In genomic region chr4:25815586-25815985, GRCh38 we compare ENCODE assay signal across 18 cellular contexts.
"Had no signal": no experiment of that assay in that cellular context is flagged by ENCODE, and none has a peak within 500 bp of the region (broad histone marks: within the 10 kb centered on the region; RNA-seq: fewer than 3 reads in every experiment).

No MANE protein-coding gene starts in this region.

- H3K9me3 ChIP-seq: pancreas, tibial artery had no signal

- H3K4me3 Mint-ChIP-seq: activated CD4-positive, alpha-beta T cell treated with anti-CD3 and anti-CD28 coated beads, Interleukin-2, amount 10 ng/mL, durations not matched to agents 7 days and 5 days; activated naive CD8-positive, alpha-beta T cell treated with anti-CD3 and anti-CD28 coated beads, Interleukin-2, amount 10 ng/mL, durations not matched to agents 7 days and 5 days; activated T-helper 1 cell treated with anti-CD3 and anti-CD28 coated beads, Interleukin-12 subunit alpha, Interleukin-12 subunit beta, Interleukin-2, Interleukin-4 antibody, amounts not matched to agents 30 ng/mL and 10 ng/mL and 1 ng/mL, durations not matched to agents 14 hours and 24 hours and 36 hours; neural crest cell; stimulated activated naive B cell treated with anti-CD40 and anti-IgM and Interleukin-4, amounts not matched to agents 10 μg/mL and 1 μg/mL and 100 μg/mL, for 72 hours had no signal

- DNase-seq: activated CD4-positive, alpha-beta T cell treated with anti-CD3 and anti-CD28 coated beads, Interleukin-2, amount 10 ng/mL, durations not matched to agents 7 days and 5 days; activated naive CD4-positive, alpha-beta T cell; activated naive CD8-positive, alpha-beta T cell treated with anti-CD3 and anti-CD28 coated beads, Interleukin-2, amount 10 ng/mL, durations not matched to agents 7 days and 5 days; foreskin melanocyte; left colon; midbrain; pancreas; retina; stimulated activated CD4-positive, alpha-beta T cell treated with anti-CD3 and anti-CD28 coated beads, Interleukin-15, amount 100 ng/mL, for 24 hours; stimulated activated CD4-positive, alpha-beta T cell treated with anti-CD3 and anti-CD28 coated beads, Interleukin-4, amount 100 ng/mL, for 1 hour; stimulated activated naive B cell treated with anti-CD40 and anti-IgM and Interleukin-4, amounts not matched to agents 10 μg/mL and 1 μg/mL and 100 μg/mL, for 72 hours; T-helper 2 cell; tibial artery had no signal

- H3K36me3 ChIP-seq: tibial artery had no signal

- H3K27me3 ChIP-seq: pancreas, tibial artery had no signal

- H3K4me3 ChIP-seq: lung, pancreas, skin epidermis, tibial artery had no signal

- H3K27ac ChIP-seq: tibial artery had no signal

- H3K9me3 Mint-ChIP-seq: activated CD4-positive, alpha-beta T cell treated with anti-CD3 and anti-CD28 coated beads, Interleukin-2, amount 10 ng/mL, durations not matched to agents 7 days and 5 days; activated naive CD8-positive, alpha-beta T cell treated with anti-CD3 and anti-CD28 coated beads, Interleukin-2, amount 10 ng/mL, durations not matched to agents 7 days and 5 days; activated T-helper 1 cell treated with anti-CD3 and anti-CD28 coated beads, Interleukin-12 subunit alpha, Interleukin-12 subunit beta, Interleukin-2, Interleukin-4 antibody, amounts not matched to agents 30 ng/mL and 10 ng/mL and 1 ng/mL, durations not matched to agents 14 hours and 24 hours and 36 hours; neural crest cell; stimulated activated naive B cell treated with anti-CD40 and anti-IgM and Interleukin-4, amounts not matched to agents 10 μg/mL and 1 μg/mL and 100 μg/mL, for 72 hours had no signal

- ATAC-seq: esophagus mucosa; left colon; pancreas; stimulated activated naive B cell treated with anti-CD40 and anti-IgM and Interleukin-4, amounts not matched to agents 10 μg/mL and 1 μg/mL and 100 μg/mL, for 72 hours had no signal

- H3K27me3 Mint-ChIP-seq: activated CD4-positive, alpha-beta T cell treated with anti-CD3 and anti-CD28 coated beads, Interleukin-2, amount 10 ng/mL, durations not matched to agents 7 days and 5 days; activated naive CD8-positive, alpha-beta T cell treated with anti-CD3 and anti-CD28 coated beads, Interleukin-2, amount 10 ng/mL, durations not matched to agents 7 days and 5 days; stimulated activated naive B cell treated with anti-CD40 and anti-IgM and Interleukin-4, amounts not matched to agents 10 μg/mL and 1 μg/mL and 100 μg/mL, for 72 hours had no signal

- H3K27ac Mint-ChIP-seq: activated CD4-positive, alpha-beta T cell treated with anti-CD3 and anti-CD28 coated beads, Interleukin-2, amount 10 ng/mL, durations not matched to agents 7 days and 5 days; activated naive CD8-positive, alpha-beta T cell treated with anti-CD3 and anti-CD28 coated beads, Interleukin-2, amount 10 ng/mL, durations not matched to agents 7 days and 5 days; activated T-helper 1 cell treated with anti-CD3 and anti-CD28 coated beads, Interleukin-12 subunit alpha, Interleukin-12 subunit beta, Interleukin-2, Interleukin-4 antibody, amounts not matched to agents 30 ng/mL and 10 ng/mL and 1 ng/mL, durations not matched to agents 14 hours and 24 hours and 36 hours had no signal

- H3K4me1 Mint-ChIP-seq: activated CD4-positive, alpha-beta T cell treated with anti-CD3 and anti-CD28 coated beads, Interleukin-2, amount 10 ng/mL, durations not matched to agents 7 days and 5 days; activated naive CD8-positive, alpha-beta T cell treated with anti-CD3 and anti-CD28 coated beads, Interleukin-2, amount 10 ng/mL, durations not matched to agents 7 days and 5 days had no signal
